In the genomic region with DNA sequence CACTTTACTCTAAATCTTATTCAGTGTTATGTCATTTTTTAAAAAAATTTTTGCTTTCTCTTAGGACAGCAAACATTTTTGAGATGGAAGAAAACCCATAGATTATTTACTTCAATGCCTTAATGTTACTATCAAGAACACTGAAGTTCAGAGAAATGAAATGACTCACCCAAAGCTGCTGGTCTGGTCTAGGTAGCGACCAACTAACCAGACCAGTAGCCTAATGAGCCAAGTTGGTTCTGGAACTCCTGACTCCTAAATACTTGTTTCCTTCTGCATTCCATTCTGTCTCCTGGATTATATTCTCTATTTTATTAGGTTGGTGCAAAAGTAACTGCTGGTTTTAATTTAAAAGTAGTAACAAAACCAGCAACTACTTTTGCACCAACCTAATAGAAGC, we compare ENCODE assay signal across 28 cellular contexts. TPM values are rescaled to one million over a fixed set of nuclear protein-coding genes. Genes with fewer than 3 reads are reported as not detected.
DNase-seq lines count a peak whose midpoint lies in the region; ATAC-seq, FAIRE-seq and TF ChIP-seq lines count a peak whose summit lies in the region.
"Had no signal": no experiment of that assay in that cellular context is flagged by ENCODE, and none has a peak within 500 bp of the region (broad histone marks: within the 10 kb centered on the region; RNA-seq: fewer than 3 reads in every experiment).

No MANE protein-coding gene starts in this region.

- no peak for ATAC-seq in stimulated activated naive B cell treated with anti-CD40 and anti-IgM and Interleukin-4, amounts not matched to agents 10 μg/mL and 1 μg/mL and 100 μg/mL, for 72 hours (replicated peaks)
- ATAC-seq: stimulated activated effector memory CD8-positive, alpha-beta T cell treated with anti-CD3 and anti-CD28 coated beads, Interleukin-12 subunit alpha, Interleukin-12 subunit beta, amount 100 ng/mL, for 72 hours; WTC11 had no signal

- no peaks in the 10 kb centered on the region for H3K9me3 Mint-ChIP-seq in stimulated activated naive B cell treated with anti-CD40 and anti-IgM and Interleukin-4, amounts not matched to agents 10 μg/mL and 1 μg/mL and 100 μg/mL, for 72 hours
- H3K9me3 Mint-ChIP-seq: activated CD4-positive, alpha-beta T cell treated with anti-CD3 and anti-CD28 coated beads, Interleukin-2, amount 10 ng/mL, durations not matched to agents 24 days and 14 days; activated naive CD8-positive, alpha-beta T cell treated with anti-CD3 and anti-CD28 coated beads for 36 hours; dendritic cell treated with granulocyte-macrophage colony-stimulating factor and Interleukin-4, amounts not matched to agents 40 ng/mL and 50 ng/mL, for 4 days; endodermal cell; H9; nephron progenitor cell; stimulated activated effector memory CD8-positive, alpha-beta T cell treated with anti-CD3 and anti-CD28 coated beads, Interleukin-12 subunit alpha, Interleukin-12 subunit beta, amount 100 ng/mL, for 72 hours had no signal

- H3K4me1 ChIP-seq in muscle layer of colon (ENCODE audit: insufficient read depth, low read length) = peaks cover 42% of the 10 kb centered on the region
- H3K4me1 ChIP-seq: upper lobe of left lung had no signal

- H3K36me3 ChIP-seq in bronchial epithelial cell (ENCODE audit: control insufficient read depth, insufficient read depth, low read length) (no peaks in the 10 kb centered on the region), muscle layer of colon (ENCODE audit: insufficient read depth, low read length) (no peaks in the 10 kb centered on the region)
- H3K36me3 ChIP-seq: esophagus squamous epithelium, upper lobe of left lung had no signal

- peak; percentile 64 for DNase-seq in EH (ENCODE audit: low read depth)
- DNase-seq in NCI-H226 = peak; percentile 23
- peak; percentile 77 for DNase-seq in bronchial epithelial cell (ENCODE audit: low read depth)
- DNase-seq in SIG-M5 (lab: John Stamatoyannopoulos, UW) = no peak
- no peak for DNase-seq in stimulated activated naive B cell treated with anti-CD40 and anti-IgM and Interleukin-4, amounts not matched to agents 10 μg/mL and 1 μg/mL and 100 μg/mL, for 72 hours
- DNase-seq in H4 (ENCODE audit: low spot score) = no peak
- DNase-seq: activated CD4-positive, alpha-beta T cell treated with anti-CD3 and anti-CD28 coated beads, Interleukin-2, amount 10 ng/mL, durations not matched to agents 24 days and 14 days; activated effector memory CD4-positive, alpha-beta T cell treated with Interleukin-2 at 50 U/mL for 16 hours; activated naive CD8-positive, alpha-beta T cell treated with anti-CD3 and anti-CD28 coated beads for 36 hours; activated T-cell treated with anti-CD3 and anti-CD28 coated beads, Interleukin-2, amount 50 U/mL, for 1 hour; aorta; endodermal cell; esophagus squamous epithelium; H9; hippocampal formation; KBM-7; MM.1S; NCI-H1105 treated with DMSO at 0.1 percent for 48 hours; NCI-H1930; NCI-H526; nephron progenitor cell; upper lobe of left lung had no signal

- H3K27ac Mint-ChIP-seq in stimulated activated naive B cell treated with anti-CD40 and anti-IgM and Interleukin-4, amounts not matched to agents 10 μg/mL and 1 μg/mL and 100 μg/mL, for 72 hours = no peak overlapping the region
- H3K27ac Mint-ChIP-seq: activated CD4-positive, alpha-beta T cell treated with anti-CD3 and anti-CD28 coated beads, Interleukin-2, amount 10 ng/mL, durations not matched to agents 24 days and 14 days; activated naive CD8-positive, alpha-beta T cell treated with anti-CD3 and anti-CD28 coated beads for 36 hours; CD14-positive monocyte; dendritic cell treated with granulocyte-macrophage colony-stimulating factor and Interleukin-4, amounts not matched to agents 40 ng/mL and 50 ng/mL, for 4 days; endodermal cell; H9; nephron progenitor cell; stimulated activated effector memory CD8-positive, alpha-beta T cell treated with anti-CD3 and anti-CD28 coated beads, Interleukin-12 subunit alpha, Interleukin-12 subunit beta, amount 100 ng/mL, for 72 hours; WTC11 had no signal

- no peaks in the 10 kb centered on the region for H3K36me3 Mint-ChIP-seq in stimulated activated naive B cell treated with anti-CD40 and anti-IgM and Interleukin-4, amounts not matched to agents 10 μg/mL and 1 μg/mL and 100 μg/mL, for 72 hours
- H3K36me3 Mint-ChIP-seq: activated naive CD8-positive, alpha-beta T cell treated with anti-CD3 and anti-CD28 coated beads for 36 hours; stimulated activated effector memory CD8-positive, alpha-beta T cell treated with anti-CD3 and anti-CD28 coated beads, Interleukin-12 subunit alpha, Interleukin-12 subunit beta, amount 100 ng/mL, for 72 hours; WTC11 had no signal

- no peaks in the 10 kb centered on the region for H3K4me1 Mint-ChIP-seq in stimulated activated naive B cell treated with anti-CD40 and anti-IgM and Interleukin-4, amounts not matched to agents 10 μg/mL and 1 μg/mL and 100 μg/mL, for 72 hours
- H3K4me1 Mint-ChIP-seq: activated CD4-positive, alpha-beta T cell treated with anti-CD3 and anti-CD28 coated beads, Interleukin-2, amount 10 ng/mL, durations not matched to agents 24 days and 14 days; activated naive CD8-positive, alpha-beta T cell treated with anti-CD3 and anti-CD28 coated beads for 36 hours; central memory CD8-positive, alpha-beta T cell; H9; stimulated activated effector memory CD8-positive, alpha-beta T cell treated with anti-CD3 and anti-CD28 coated beads, Interleukin-12 subunit alpha, Interleukin-12 subunit beta, amount 100 ng/mL, for 72 hours; WTC11 had no signal

- no peak for FAIRE-seq in bronchial epithelial cell (lab: Jason Lieb, UNC)

- TF ChIP-seq CTCF in bronchial epithelial cell (IDR thresholded peaks at IDR 0.05; ENCODE audit: insufficient read depth, low read length, severe bottlenecking) = no peak

- no peak overlapping the region for H3K9ac ChIP-seq in muscle layer of colon (ENCODE audit: low read length)

- H3K27me3 ChIP-seq in bronchial epithelial cell (ENCODE audit: control insufficient read depth, insufficient read depth, low read length) (no peaks in the 10 kb centered on the region), muscle layer of colon (ENCODE audit: control insufficient read depth in 1 of 2, insufficient read depth in 2 of 2, low read length in 2 of 2) (no peaks in the 10 kb centered on the region)
- H3K27me3 ChIP-seq: esophagus squamous epithelium, upper lobe of left lung had no signal

- no peaks in the 10 kb centered on the region for H3K27me3 Mint-ChIP-seq in stimulated activated naive B cell treated with anti-CD40 and anti-IgM and Interleukin-4, amounts not matched to agents 10 μg/mL and 1 μg/mL and 100 μg/mL, for 72 hours
- H3K27me3 Mint-ChIP-seq: activated CD4-positive, alpha-beta T cell treated with anti-CD3 and anti-CD28 coated beads, Interleukin-2, amount 10 ng/mL, durations not matched to agents 24 days and 14 days; activated naive CD8-positive, alpha-beta T cell treated with anti-CD3 and anti-CD28 coated beads for 36 hours; central memory CD8-positive, alpha-beta T cell; dendritic cell treated with granulocyte-macrophage colony-stimulating factor and Interleukin-4, amounts not matched to agents 40 ng/mL and 50 ng/mL, for 4 days had no signal

- no peaks in the 10 kb centered on the region for H3K9me3 ChIP-seq in muscle layer of colon (ENCODE audit: low read length)
- H3K9me3 ChIP-seq: esophagus squamous epithelium, upper lobe of left lung had no signal

- H3K4me3 ChIP-seq in bronchial epithelial cell (ENCODE audit: low read depth, low read length) = no peak overlapping the region
- H3K4me3 ChIP-seq in muscle layer of colon (ENCODE audit: low read depth in 1 of 2, low read length in 2 of 2) = no peak overlapping the region
- H3K4me3 ChIP-seq: esophagus squamous epithelium, upper lobe of left lung had no signal

- H3K4me3 Mint-ChIP-seq in stimulated activated naive B cell treated with anti-CD40 and anti-IgM and Interleukin-4, amounts not matched to agents 10 μg/mL and 1 μg/mL and 100 μg/mL, for 72 hours = no peak overlapping the region
- H3K4me3 Mint-ChIP-seq: activated CD4-positive, alpha-beta T cell treated with anti-CD3 and anti-CD28 coated beads, Interleukin-2, amount 10 ng/mL, durations not matched to agents 24 days and 14 days; activated naive CD8-positive, alpha-beta T cell treated with anti-CD3 and anti-CD28 coated beads for 36 hours; CD14-positive monocyte; central memory CD8-positive, alpha-beta T cell; dendritic cell treated with granulocyte-macrophage colony-stimulating factor and Interleukin-4, amounts not matched to agents 40 ng/mL and 50 ng/mL, for 4 days; endodermal cell; H9; nephron progenitor cell; stimulated activated effector memory CD8-positive, alpha-beta T cell treated with anti-CD3 and anti-CD28 coated beads, Interleukin-12 subunit alpha, Interleukin-12 subunit beta, amount 100 ng/mL, for 72 hours; WTC11 had no signal

- H3K27ac ChIP-seq in muscle layer of colon (ENCODE audit: low read depth, low read length) = peak overlapping the region; percentile 24
- H3K27ac ChIP-seq: esophagus squamous epithelium, upper lobe of left lung had no signal

RNA-seq across cellular contexts. Expression of gene SLC8A1, which starts 35.4 kb away (rescaled TPM):
- 3.7 and 4.6 TPM in 2 replicates for total RNA-seq in bronchial epithelial cell
- not detected in 2 replicates for total RNA-seq in H4 (2014; rRNA removed; shearing (Covaris generic))

Comparison
In these comparisons a context has a peak if more than half of its experiments do, and no peak if none do; other contexts are left out.
1. DNase-seq: peak in EH (single experiment), NCI-H226 (single experiment) and bronchial epithelial cell (single experiment); none in SIG-M5 (single experiment), stimulated activated naive B cell treated with anti-CD40 and anti-IgM and Interleukin-4, amounts not matched to agents 10 μg/mL and 1 μg/mL and 100 μg/mL, for 72 hours (single experiment) and H4 (single experiment).